11 cellular contexts compared by ENCODE assay signal in the genomic region with DNA sequence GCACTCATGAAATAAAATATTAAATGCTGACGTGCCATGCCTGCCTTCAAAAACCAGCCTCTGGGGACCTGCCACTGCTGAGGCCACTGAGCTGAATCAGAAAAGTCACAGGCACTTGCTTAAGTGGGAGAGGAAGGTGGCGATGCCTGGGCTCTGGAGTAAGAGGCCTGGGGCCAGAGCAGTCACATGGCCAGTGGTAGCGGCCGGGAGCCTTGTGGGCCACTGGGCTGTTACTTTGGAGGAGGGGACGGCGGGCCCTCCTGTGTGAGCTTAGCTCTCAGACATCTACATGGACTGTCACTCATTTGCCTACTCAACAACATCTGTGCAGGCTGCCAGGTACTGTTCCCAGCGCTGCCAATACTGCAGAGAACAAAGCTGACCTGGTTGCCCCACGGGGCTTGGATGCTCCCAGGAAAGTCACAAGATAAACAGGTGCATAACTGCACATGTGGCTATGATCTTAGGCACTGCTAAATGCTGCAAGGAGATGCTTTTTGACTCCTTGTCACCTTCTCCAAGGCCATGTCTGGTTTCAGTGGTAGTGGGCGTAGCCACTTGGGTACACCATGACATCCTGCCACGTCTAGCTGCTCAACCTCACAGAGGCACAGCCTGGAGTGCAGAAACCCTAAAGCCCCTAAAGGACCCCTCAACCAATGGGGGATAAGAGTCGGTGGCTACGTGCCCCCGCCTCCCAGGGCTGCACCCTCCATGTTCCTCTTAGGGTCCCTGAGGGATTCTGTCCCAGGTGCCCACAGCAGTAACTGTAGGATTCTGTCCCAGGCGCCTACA. TPM values are rescaled to one million over a fixed set of nuclear protein-coding genes. Genes with fewer than 3 reads are reported as not detected.
DNase-seq lines count a peak whose midpoint lies in the region; ATAC-seq and TF ChIP-seq lines count a peak whose summit lies in the region.
"Had no signal": no experiment of that assay in that cellular context is flagged by ENCODE, and none has a peak within 500 bp of the region (broad histone marks: within the 10 kb centered on the region; RNA-seq: fewer than 3 reads in every experiment).

No MANE protein-coding gene starts in this region.

- CTCF ChIA-PET in activated naive CD4-positive, alpha-beta T cell treated with anti-CD3 and anti-CD28 coated beads for 36 hours (lab: Charles Lee) = no interaction called here
- CTCF ChIA-PET in activated CD8-positive, alpha-beta T cell treated with anti-CD3 and anti-CD28 coated beads for 36 hours (lab: Charles Lee) = interaction anchor here (0.7 to 4.4 kb wide), 7 partner anchors 9 to 132 kb away, joined by 3 to 24 read pairs (median 3); no protein-coding TSS in a partner anchor

- POLR2A ChIA-PET in activated CD8-positive, alpha-beta T cell treated with anti-CD3 and anti-CD28 coated beads for 36 hours (lab: Charles Lee) = interaction anchor here (0.6 to 1.5 kb wide), 5 partner anchors 8 to 450 kb away, joined by 3 to 4 read pairs (median 3); no protein-coding TSS in a partner anchor

- TF ChIP-seq EP300 in tibial nerve (IDR thresholded peaks at IDR 0.05) = no peak

- TF ChIP-seq CTCF in activated CD8-positive, alpha-beta T cell treated with anti-CD3 and anti-CD28 coated beads for 36 hours (IDR thresholded peaks at IDR 0.05) = no peak
- no peak for TF ChIP-seq CTCF in tibial nerve (IDR thresholded peaks at IDR 0.05)

- H3K27me3 ChIP-seq in tibial nerve = no peaks in the 10 kb centered on the region
- H3K27me3 ChIP-seq: heart right ventricle had no signal

- peak overlapping the region; percentile 2 for H3K27ac Mint-ChIP-seq in activated naive CD4-positive, alpha-beta T cell treated with anti-CD3 and anti-CD28 coated beads for 36 hours
- H3K27ac Mint-ChIP-seq in activated CD8-positive, alpha-beta T cell treated with anti-CD3 and anti-CD28 coated beads for 36 hours = peak overlapping the region; percentile 81

- H3K4me1 Mint-ChIP-seq in activated naive CD4-positive, alpha-beta T cell treated with anti-CD3 and anti-CD28 coated beads for 36 hours (ENCODE audit: low read depth) = peaks cover 91% of the 10 kb centered on the region
- peaks cover 95% of the 10 kb centered on the region for H3K4me1 Mint-ChIP-seq in activated CD8-positive, alpha-beta T cell treated with anti-CD3 and anti-CD28 coated beads for 36 hours (ENCODE audit: low read depth)

- no peak overlapping the region for H3K4me3 ChIP-seq in tibial nerve

- peak; percentile 50 for ATAC-seq in activated CD8-positive, alpha-beta T cell treated with anti-CD3 and anti-CD28 coated beads for 36 hours
- no peak for ATAC-seq in GM18868 (IDR thresholded peaks at IDR 0.05; ENCODE audit: unreplicated experiment)
- ATAC-seq: heart right ventricle, left lobe of liver had no signal

- H3K36me3 ChIP-seq in tibial nerve = peaks cover 0 to 6% (median 0%) of the 10 kb centered on the region in 3 donors

- peaks cover 0 to 78% (median 63%) of the 10 kb centered on the region in 4 donors for H3K4me1 ChIP-seq in tibial nerve

- H3K27me3 Mint-ChIP-seq in activated naive CD4-positive, alpha-beta T cell treated with anti-CD3 and anti-CD28 coated beads for 36 hours (ENCODE audit: low read depth) = no peaks in the 10 kb centered on the region
- H3K27me3 Mint-ChIP-seq in activated CD8-positive, alpha-beta T cell treated with anti-CD3 and anti-CD28 coated beads for 36 hours = no peaks in the 10 kb centered on the region

- H3K9me3 ChIP-seq in tibial nerve = peaks cover 0 to 5% (median 0%) of the 10 kb centered on the region in 4 donors

- no peak for DNase-seq in activated naive CD4-positive, alpha-beta T cell treated with anti-CD3 and anti-CD28 coated beads for 36 hours
- DNase-seq in activated naive CD4-positive, alpha-beta T cell treated with anti-CD3 and anti-CD28 coated beads, Interleukin-2, amount 50 U/mL, for 16 hours = no peak
- DNase-seq in activated CD8-positive, alpha-beta T cell treated with anti-CD3 and anti-CD28 coated beads for 36 hours = peak; percentile 71
- DNase-seq in midbrain (lab: John Stamatoyannopoulos, UW) (peak; percentile 18), tibial nerve (ENCODE audit: low spot score in 2 of 2) (no peak), NCI-H187 (lab: John Stamatoyannopoulos, UW) (no peak), NCI-H524 (lab: John Stamatoyannopoulos, UW) (no peak)
- DNase-seq: heart right ventricle, MM.1S had no signal

- WGBS in tibial nerve, 2 donors = 88% methylated on average over 14 of the region's 14 CpGs

- no peak for TF ChIP-seq POLR2A in tibial nerve (IDR thresholded peaks at IDR 0.05)

- H3K9me3 Mint-ChIP-seq in activated naive CD4-positive, alpha-beta T cell treated with anti-CD3 and anti-CD28 coated beads for 36 hours = peaks cover 3% of the 10 kb centered on the region
- peaks cover 11% of the 10 kb centered on the region for H3K9me3 Mint-ChIP-seq in activated CD8-positive, alpha-beta T cell treated with anti-CD3 and anti-CD28 coated beads for 36 hours

- no peak overlapping the region for H3K4me3 Mint-ChIP-seq in activated naive CD4-positive, alpha-beta T cell treated with anti-CD3 and anti-CD28 coated beads for 36 hours
- no peak overlapping the region for H3K4me3 Mint-ChIP-seq in activated CD8-positive, alpha-beta T cell treated with anti-CD3 and anti-CD28 coated beads for 36 hours

- H3K27ac ChIP-seq in tibial nerve = peak overlapping the region in 3 of 4 donors; percentile 45 to 94 (median 93)

- intact Hi-C loops in activated naive CD4-positive, alpha-beta T cell treated with anti-CD3 and anti-CD28 coated beads for 36 hours (cut with micrococcal nuclease) = no loop called here
- intact Hi-C loops in activated CD8-positive, alpha-beta T cell treated with anti-CD3 and anti-CD28 coated beads for 36 hours (cut with micrococcal nuclease) = loop anchor here (1.0 kb wide), 1 partner anchor 9 kb away; no protein-coding TSS in a partner anchor

- peaks cover 40% of the 10 kb centered on the region for H3K36me3 Mint-ChIP-seq in activated naive CD4-positive, alpha-beta T cell treated with anti-CD3 and anti-CD28 coated beads for 36 hours (ENCODE audit: low read depth)
- peaks cover 81% of the 10 kb centered on the region for H3K36me3 Mint-ChIP-seq in activated CD8-positive, alpha-beta T cell treated with anti-CD3 and anti-CD28 coated beads for 36 hours (ENCODE audit: low read depth)

RNA-seq across cellular contexts. Expression of gene COTL1, which starts 11.6 kb away (rescaled TPM):
- 100 to 1,000 TPM; 325 to 328 TPM for total RNA-seq in activated naive CD4-positive, alpha-beta T cell treated with anti-CD3 and anti-CD28 coated beads for 36 hours
- 100 to 1,000 TPM; 664 to 677 TPM for total RNA-seq in activated CD8-positive, alpha-beta T cell treated with anti-CD3 and anti-CD28 coated beads for 36 hours
- total RNA-seq in tibial nerve = 10 to 100 TPM; 29.9 to 84.9 (median 52.6) TPM

RNA-seq across cellular contexts. Expression of gene KLHL36, which starts 42.0 kb away (rescaled TPM):
- total RNA-seq in activated naive CD4-positive, alpha-beta T cell treated with anti-CD3 and anti-CD28 coated beads for 36 hours = 10 to 100 TPM; 45.7 to 50.3 TPM
- 10 to 100 TPM; 41.0 to 44.0 TPM for total RNA-seq in activated CD8-positive, alpha-beta T cell treated with anti-CD3 and anti-CD28 coated beads for 36 hours
- 10 to 100 TPM; 60.1 to 75.3 (median 66.0) TPM for total RNA-seq in tibial nerve

Comparison
In these comparisons a context has a peak if more than half of its experiments do, and no peak if none do; other contexts are left out.
1. DNase-seq: peak in activated CD8-positive, alpha-beta T cell treated with anti-CD3 and anti-CD28 coated beads for 36 hours (single experiment) and midbrain (single experiment); none in activated naive CD4-positive, alpha-beta T cell treated with anti-CD3 and anti-CD28 coated beads for 36 hours (single experiment), activated naive CD4-positive, alpha-beta T cell treated with anti-CD3 and anti-CD28 coated beads, Interleukin-2, amount 50 U/mL, for 16 hours (single experiment), tibial nerve (0 of 2), NCI-H187 (0 of 2) and NCI-H524 (0 of 2).